10 cellular contexts compared by ENCODE assay signal in genomic region chr19:27776020-27776419, GRCh38.
DNase-seq lines count a peak whose midpoint lies in the region; ATAC-seq and TF ChIP-seq lines count a peak whose summit lies in the region.
"Had no signal": no experiment of that assay in that cellular context is flagged by ENCODE, and none has a peak within 500 bp of the region (broad histone marks: within the 10 kb centered on the region; RNA-seq: fewer than 3 reads in every experiment).

No MANE protein-coding gene starts in this region.

- no peaks in the 10 kb centered on the region for H3K27me3 ChIP-seq in BJ (ENCODE audit: control insufficient read depth, insufficient read depth, low read length)
- no peaks in the 10 kb centered on the region for H3K27me3 ChIP-seq in foreskin keratinocyte
- no peaks in the 10 kb centered on the region for H3K27me3 ChIP-seq in CD8-positive, alpha-beta memory T cell (ENCODE audit: insufficient read depth, low read length, poor library complexity, severe bottlenecking)

- H3K36me3 ChIP-seq in BJ (ENCODE audit: control insufficient read depth, insufficient read depth, low read length) = peaks cover 4% of the 10 kb centered on the region
- H3K36me3 ChIP-seq in CD8-positive, alpha-beta memory T cell (ENCODE audit: insufficient read depth, low read length) = no peaks in the 10 kb centered on the region

- DNase-seq in BJ (ENCODE audit: low read depth) = no peak
- DNase-seq in H4 (ENCODE audit: low spot score) = peak; percentile 57
- peak; percentile 54 for DNase-seq in RPMI7951 (ENCODE audit: low read depth)
- DNase-seq in foreskin keratinocyte = no peak
- no peak for DNase-seq in CD8-positive, alpha-beta memory T cell
- DNase-seq in caudate nucleus (lab: John Stamatoyannopoulos, UW) = no peak
- no peak for DNase-seq in NCI-H524 (lab: John Stamatoyannopoulos, UW)
- DNase-seq: SHP77 had no signal

- H3K27me3 Mint-ChIP-seq in CD8-positive, alpha-beta memory T cell = peaks cover 0 to 2% of the 10 kb centered on the region in 2 donors
- H3K27me3 Mint-ChIP-seq: activated naive CD4-positive, alpha-beta T cell treated with anti-CD3 and anti-CD28 coated beads, Interleukin-2, amount 50 U/mL, for 24 hours had no signal

- H3K9me3 ChIP-seq in CD8-positive, alpha-beta memory T cell (ENCODE audit: low read length) = peaks cover 29% of the 10 kb centered on the region

- no peak overlapping the region for H3K27ac ChIP-seq in foreskin keratinocyte
- H3K27ac ChIP-seq in CD8-positive, alpha-beta memory T cell (ENCODE audit: low read depth, low read length) = no peak overlapping the region
- H3K27ac ChIP-seq in caudate nucleus (ENCODE audit: low read depth, low read length) = no peak overlapping the region

- no peak overlapping the region for H3K27ac Mint-ChIP-seq in CD8-positive, alpha-beta memory T cell
- H3K27ac Mint-ChIP-seq: activated naive CD4-positive, alpha-beta T cell treated with anti-CD3 and anti-CD28 coated beads, Interleukin-2, amount 50 U/mL, for 24 hours had no signal

- H3K36me3 Mint-ChIP-seq in CD8-positive, alpha-beta memory T cell = peaks cover 22 to 87% (median 43%) of the 10 kb centered on the region in 3 donors

- ATAC-seq in foreskin keratinocyte (peak; percentile 26), GM18867 (IDR thresholded peaks at IDR 0.05; ENCODE audit: unreplicated experiment) (no peak)

- H3K9me3 Mint-ChIP-seq in CD8-positive, alpha-beta memory T cell = peaks cover 53 to 79% (median 76%) of the 10 kb centered on the region in 5 donors

- no peaks in the 10 kb centered on the region for H3K4me1 ChIP-seq in foreskin keratinocyte
- no peaks in the 10 kb centered on the region for H3K4me1 ChIP-seq in CD8-positive, alpha-beta memory T cell (ENCODE audit: insufficient read depth, low read length)

- TF ChIP-seq CTCF in BJ (IDR thresholded peaks at IDR 0.05; ENCODE audit: insufficient read depth, low read depth, low read length) (peak; percentile 35; the same call in 1 of the 2 replicates), foreskin keratinocyte (conservative IDR thresholded peaks at IDR 0.05) (no peak)

- H3K4me1 Mint-ChIP-seq in CD8-positive, alpha-beta memory T cell = no peaks in the 10 kb centered on the region
- H3K4me1 Mint-ChIP-seq: activated naive CD4-positive, alpha-beta T cell treated with anti-CD3 and anti-CD28 coated beads, Interleukin-2, amount 50 U/mL, for 24 hours had no signal

- H3K4me3 ChIP-seq in BJ (ENCODE audit: low read depth, low read length) = no peak overlapping the region
- H3K4me3 ChIP-seq in CD8-positive, alpha-beta memory T cell (ENCODE audit: low read length) = no peak overlapping the region

- no peak overlapping the region for H3K4me3 Mint-ChIP-seq in CD8-positive, alpha-beta memory T cell
- H3K4me3 Mint-ChIP-seq: activated naive CD4-positive, alpha-beta T cell treated with anti-CD3 and anti-CD28 coated beads, Interleukin-2, amount 50 U/mL, for 24 hours had no signal

- POLR2A ChIA-PET in BJ (lab: Charles Lee) = no interaction called here
- POLR2A ChIA-PET in CD8-positive, alpha-beta memory T cell (lab: Charles Lee) = no interaction called here

- CTCF ChIA-PET in BJ (lab: Yijun Ruan, JAX) = no interaction called here
- CTCF ChIA-PET in CD8-positive, alpha-beta memory T cell (lab: Charles Lee) = no interaction called here

Comparison
In these comparisons a context has a peak if more than half of its experiments do, and no peak if none do; other contexts are left out.
1. DNase-seq: peak in H4 (single experiment) and RPMI7951 (single experiment); none in BJ (single experiment), foreskin keratinocyte (0 of 2), CD8-positive, alpha-beta memory T cell (0 of 5), caudate nucleus (0 of 61) and NCI-H524 (0 of 2).